In the genomic region with DNA sequence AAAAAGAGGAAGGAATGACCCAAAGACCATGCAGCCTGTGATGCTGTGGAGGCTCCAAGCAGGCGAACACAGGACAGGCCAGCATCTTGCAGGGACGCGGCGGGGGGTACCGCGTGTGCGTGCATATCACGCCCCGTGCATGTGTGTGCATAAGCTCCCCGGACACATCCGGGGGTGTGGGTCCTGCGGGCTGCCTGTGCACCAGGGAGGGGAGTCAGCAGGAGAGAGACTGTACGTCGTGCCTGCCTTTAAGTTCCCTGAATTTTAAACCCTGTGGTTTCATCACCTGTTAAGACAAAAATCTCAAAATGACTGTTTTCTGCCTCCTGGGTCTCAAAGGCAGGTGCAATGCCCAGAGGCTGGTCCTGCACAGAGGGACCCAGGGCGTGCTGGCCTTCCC, we compare ENCODE assay signal across 25 cellular contexts. TPM values are rescaled to one million over a fixed set of nuclear protein-coding genes. Genes with fewer than 3 reads are reported as not detected.
A peak's percentile ranks its signal among the peaks of the same experiment; 100 is the strongest.
DNase-seq lines count a peak whose midpoint lies in the region; ATAC-seq, FAIRE-seq and TF ChIP-seq lines count a peak whose summit lies in the region.
"Had no signal": no experiment of that assay in that cellular context is flagged by ENCODE, and none has a peak within 500 bp of the region (broad histone marks: within the 10 kb centered on the region; RNA-seq: fewer than 3 reads in every experiment).

No MANE protein-coding gene starts in this region.

- ATAC-seq in GM12878 = peak; percentile 34; the same call in 2 of the 3 replicates
- peak; percentile 8 for ATAC-seq in stimulated activated effector memory CD8-positive, alpha-beta T cell treated with anti-CD3 and anti-CD28 coated beads, Interleukin-12 subunit alpha, Interleukin-12 subunit beta, amount 100 ng/mL, for 72 hours
- ATAC-seq in GM21723 (IDR thresholded peaks at IDR 0.05; ENCODE audit: unreplicated experiment) = no peak
- ATAC-seq: HCT116, Panc1, SK-N-SH treated with all-trans-retinoic acid at 6 μM for 48 hours had no signal

- FAIRE-seq in GM12878 (lab: Jason Lieb, UNC) = no peak
- FAIRE-seq: A204.1, GM12891, HTR-8/SVneo had no signal

- no peak overlapping the region for H2AFZ ChIP-seq in GM12878 (ENCODE audit: control insufficient read depth, low read depth, low read length)
- H2AFZ ChIP-seq in H9 (ENCODE audit: low read length) = no peak overlapping the region

- WGBS in GM12878 (ENCODE audit: insufficient coverage, insufficient replicate concordance, low lambda C conversion rate, missing lambda C conversion rate) = 71% methylated on average over 14 of the region's 15 CpGs
- WGBS in H9 (ENCODE audit: extremely low coverage, insufficient read length, low lambda C conversion rate) = no CpG with 5 or more reads among the region's 15 CpGs

- H4K20me1 ChIP-seq in GM12878 (ENCODE audit: control insufficient read depth, insufficient read depth) = no peaks in the 10 kb centered on the region
- H4K20me1 ChIP-seq in H9 (ENCODE audit: control insufficient read depth, insufficient read depth, insufficient read length) = no peaks in the 10 kb centered on the region

- no peak overlapping the region for H2BK15ac ChIP-seq in H9 (ENCODE audit: low read depth, low read length)

- no peak overlapping the region for H2BK12ac ChIP-seq in H9 (ENCODE audit: insufficient read length, low read depth, low read length)

- peaks cover 75% of the 10 kb centered on the region for H3K36me3 Mint-ChIP-seq in activated T-cell treated with anti-CD3 and anti-CD28 coated beads, Interleukin-2, amount 50 U/mL, for 24 hours (ENCODE audit: low read depth)
- H3K36me3 Mint-ChIP-seq in IgD-negative memory B cell (no peaks in the 10 kb centered on the region), H9 (ENCODE audit: insufficient read depth in 1 of 3, low read depth in 3 of 3) (peaks cover 9 to 78% (median 58%) of the 10 kb centered on the region in 3 experiments; a peak in 6 of 7 replicates)
- H3K36me3 Mint-ChIP-seq in stimulated activated effector memory CD8-positive, alpha-beta T cell treated with anti-CD3 and anti-CD28 coated beads, Interleukin-12 subunit alpha, Interleukin-12 subunit beta, amount 100 ng/mL, for 72 hours = peaks cover 48% of the 10 kb centered on the region

- no TSS peak for BruUV-seq in GM12878 (replicated peaks; lab: Mats Ljungman, UMichigan)

- H3K9ac ChIP-seq in GM12878 (ENCODE audit: control insufficient read depth, insufficient read depth, low read length) (no peak overlapping the region), H9 (ENCODE audit: extremely low read depth, insufficient read length, low read length) (no peak overlapping the region)

- H3K27ac ChIP-seq in GM12878 (ENCODE audit: control insufficient read depth, insufficient read depth) (no peak overlapping the region), H9 (ENCODE audit: insufficient read length, low read depth, low read length) (no peak overlapping the region)
- H3K27ac ChIP-seq: C4-2B had no signal

- TF ChIP-seq POLR2A in GM12878 (IDR thresholded peaks at IDR 0.05; ENCODE audit: low read depth, low read length) = peak; percentile 46; the same call in 1 of the 2 replicates

- H3K23me2 ChIP-seq in H9 (ENCODE audit: insufficient read length, low read depth, low read length, poor library complexity, severe bottlenecking) = no peaks in the 10 kb centered on the region

- no peak for TF ChIP-seq RAD21 in GM12878 (IDR thresholded peaks at IDR 0.05; ENCODE audit: insufficient read depth, low read depth, low read length)

- H3K9me3 ChIP-seq in GM12878 (replicated peaks; ENCODE audit: control insufficient read depth, insufficient read depth, low read length) = no peaks in the 10 kb centered on the region
- no peaks in the 10 kb centered on the region for H3K9me3 ChIP-seq in H9 (ENCODE audit: control insufficient read depth, low read depth, low read length)

- no peaks in the 10 kb centered on the region for H3K79me1 ChIP-seq in H9 (ENCODE audit: insufficient read depth, low read depth, low read length, poor library complexity, severe bottlenecking)

- RAD21 ChIA-PET in GM12878 (lab: Charles Lee; ENCODE audit: unreplicated experiment) = no interaction called here

- H3K56ac ChIP-seq in H9 (ENCODE audit: insufficient read length, low read depth, low read length) = no peak overlapping the region

- no peaks in the 10 kb centered on the region for H3K9me3 Mint-ChIP-seq in activated T-cell treated with anti-CD3 and anti-CD28 coated beads, Interleukin-2, amount 50 U/mL, for 24 hours
- no peaks in the 10 kb centered on the region for H3K9me3 Mint-ChIP-seq in IgD-negative memory B cell
- H3K9me3 Mint-ChIP-seq in stimulated activated effector memory CD8-positive, alpha-beta T cell treated with anti-CD3 and anti-CD28 coated beads, Interleukin-12 subunit alpha, Interleukin-12 subunit beta, amount 100 ng/mL, for 72 hours = no peaks in the 10 kb centered on the region
- H3K9me3 Mint-ChIP-seq in H9 = no peaks in the 10 kb centered on the region

- in situ Hi-C loops in GM12878 (cut with MboI) = no loop called here

- no peak overlapping the region for H3K4me2 ChIP-seq in GM12878 (ENCODE audit: control insufficient read depth, insufficient read depth)
- no peak overlapping the region for H3K4me2 ChIP-seq in H9 (ENCODE audit: insufficient read depth, insufficient read length, low read length)

- H2BK120ac ChIP-seq in H9 (ENCODE audit: low read depth, low read length, poor library complexity, severe bottlenecking) = no peak overlapping the region

- H3K14ac ChIP-seq in H9 (ENCODE audit: insufficient read depth, low read length) = no peak overlapping the region

- H3K4me1 ChIP-seq in GM12878 (ENCODE audit: control insufficient read depth, insufficient read depth, low read length) (peaks cover 23% of the 10 kb centered on the region), H9 (ENCODE audit: insufficient read depth, low read length) (no peaks in the 10 kb centered on the region; the same call in 1 of the 2 replicates)

- H4K91ac ChIP-seq in H9 (ENCODE audit: insufficient read length, low read depth, low read length) = no peak overlapping the region

- H2BK20ac ChIP-seq in H9 (ENCODE audit: low read depth, low read length, poor library complexity, severe bottlenecking) = no peak overlapping the region

- H3T11ph ChIP-seq in H9 (ENCODE audit: low read length) = no peak overlapping the region

- H3K4me3 Mint-ChIP-seq in activated T-cell treated with anti-CD3 and anti-CD28 coated beads, Interleukin-2, amount 50 U/mL, for 24 hours = no peak overlapping the region
- no peak overlapping the region for H3K4me3 Mint-ChIP-seq in IgD-negative memory B cell
- no peak overlapping the region for H3K4me3 Mint-ChIP-seq in stimulated activated effector memory CD8-positive, alpha-beta T cell treated with anti-CD3 and anti-CD28 coated beads, Interleukin-12 subunit alpha, Interleukin-12 subunit beta, amount 100 ng/mL, for 72 hours
- H3K4me3 Mint-ChIP-seq in H9 = no peak overlapping the region

- DNase-seq in activated T-cell treated with anti-CD3 and anti-CD28 coated beads, Interleukin-2, amount 50 U/mL, for 24 hours = no peak
- DNase-seq in activated T-cell treated with anti-CD3 and anti-CD28 coated beads, Interleukin-2, amount 50 U/mL, for 1 hour = no peak
- DNase-seq in GM12878 (ENCODE audit: low read depth, low spot score) (no peak), H9 (no peak)
- no peak for DNase-seq in stimulated activated effector memory CD8-positive, alpha-beta T cell treated with anti-CD3 and anti-CD28 coated beads, Interleukin-12 subunit alpha, Interleukin-12 subunit beta, amount 100 ng/mL, for 72 hours (ENCODE audit: low spot score in 2 of 2)
- DNase-seq: DMS79; GOT3; IMR-90; Karpas-422; NCI-H1694; NCI-H2081; NCI-H2171; NCI-H345; NCI-H524; NCI-H774; NK-92 treated with Interleukin-12 subunit alpha and Interleukin-12 subunit beta, amount 100 ng/mL, for 24 hours had no signal

- CTCF ChIA-PET in GM12878 (lab: Yijun Ruan, JAX) = no interaction called here

- H3K27me3 ChIP-seq in GM12878 (replicated peaks in 1 of 2; ENCODE audit: control insufficient read depth in 2 of 2, insufficient read depth in 2 of 2, low read length in 1 of 2) (no peaks in the 10 kb centered on the region), H9 (ENCODE audit: insufficient read depth, low read length) (no peaks in the 10 kb centered on the region)

- peak overlapping the region; percentile 26 for H3K27ac Mint-ChIP-seq in activated T-cell treated with anti-CD3 and anti-CD28 coated beads, Interleukin-2, amount 50 U/mL, for 24 hours
- H3K27ac Mint-ChIP-seq in IgD-negative memory B cell (peak overlapping the region in 2 of 3 donors; percentile 59 to 92), H9 (no peak overlapping the region)
- H3K27ac Mint-ChIP-seq in stimulated activated effector memory CD8-positive, alpha-beta T cell treated with anti-CD3 and anti-CD28 coated beads, Interleukin-12 subunit alpha, Interleukin-12 subunit beta, amount 100 ng/mL, for 72 hours = no peak overlapping the region

- SMC1A ChIA-PET in GM12878 (lab: Charles Lee; ENCODE audit: uncharacterized antibody, unreplicated experiment) = no interaction called here

- H3K36me3 ChIP-seq in GM12878 (ENCODE audit: control insufficient read depth in 2 of 2, insufficient read depth in 2 of 2, low read length in 1 of 2) = peaks cover 5 to 11% of the 10 kb centered on the region in 2 experiments; a peak in 3 of 4 replicates

- intact Hi-C loops in GM12878 (cut with micrococcal nuclease; ENCODE audit: unreplicated experiment) = no loop called here

- H3K23ac ChIP-seq in H9 (ENCODE audit: insufficient read length, low read depth, low read length) = no peak overlapping the region

- POLR2A ChIA-PET in GM12878 (lab: Charles Lee) = no interaction called here

- no peak overlapping the region for H3K18ac ChIP-seq in H9 (ENCODE audit: insufficient read length, low read depth, low read length)

- no peak for TF ChIP-seq EP300 in GM12878 (IDR thresholded peaks at IDR 0.05; ENCODE audit: borderline replicate concordance in 1 of 2, control insufficient read depth in 1 of 2, low read depth in 2 of 2, low read length in 2 of 2)

- H2BK5ac ChIP-seq in H9 (ENCODE audit: insufficient read length, low read length) = no peak overlapping the region

- H3K4ac ChIP-seq in H9 (ENCODE audit: low read depth, low read length) = no peak overlapping the region

- TF ChIP-seq CTCF in GM12878 (IDR thresholded peaks at IDR 0.05 in 2 of 3, conservative IDR thresholded peaks at IDR 0.05 in 1 of 3; ENCODE audit: control insufficient read depth in 2 of 3, extremely low read depth in 1 of 3, insufficient read depth in 1 of 3, low read depth in 3 of 3, low read length in 3 of 3) = no peak
- no peak for TF ChIP-seq CTCF in H9 (conservative IDR thresholded peaks at IDR 0.05)

- H4K5ac ChIP-seq in H9 (ENCODE audit: insufficient read length, low read depth, low read length) = no peak overlapping the region

- no peak overlapping the region for H4K8ac ChIP-seq in H9 (replicated peaks; ENCODE audit: insufficient read length, low read depth, low read length)

- no peaks in the 10 kb centered on the region for H3K79me2 ChIP-seq in GM12878 (ENCODE audit: control insufficient read depth, insufficient read depth, low read length)
- H3K79me2 ChIP-seq in H9 (ENCODE audit: insufficient read depth, low read length) = no peaks in the 10 kb centered on the region

- H3K4me3 ChIP-seq in GM12878 = no peak overlapping the region

- no peak overlapping the region for H2AK5ac ChIP-seq in H9 (ENCODE audit: insufficient read length, low read length)

- peaks cover 19% of the 10 kb centered on the region for H3K4me1 Mint-ChIP-seq in activated T-cell treated with anti-CD3 and anti-CD28 coated beads, Interleukin-2, amount 50 U/mL, for 24 hours (ENCODE audit: low read depth)
- peaks cover 0 to 12% (median 0%) of the 10 kb centered on the region in 3 donors for H3K4me1 Mint-ChIP-seq in IgD-negative memory B cell
- peaks cover 7% of the 10 kb centered on the region for H3K4me1 Mint-ChIP-seq in stimulated activated effector memory CD8-positive, alpha-beta T cell treated with anti-CD3 and anti-CD28 coated beads, Interleukin-12 subunit alpha, Interleukin-12 subunit beta, amount 100 ng/mL, for 72 hours
- no peaks in the 10 kb centered on the region for H3K4me1 Mint-ChIP-seq in H9

- H3K27me3 Mint-ChIP-seq in activated T-cell treated with anti-CD3 and anti-CD28 coated beads, Interleukin-2, amount 50 U/mL, for 24 hours = no peaks in the 10 kb centered on the region
- H3K27me3 Mint-ChIP-seq in IgD-negative memory B cell (no peaks in the 10 kb centered on the region), H9 (ENCODE audit: low read depth) (no peaks in the 10 kb centered on the region)

RNA-seq across cellular contexts. Expression of gene ADAT3, which starts 16.6 kb away (rescaled TPM):
- 7.4 TPM for polyA plus RNA-seq in IgD-negative memory B cell
- total RNA-seq in GM12878 (2013; cell fraction: nucleolus; rRNA removed) = 26.1 and 30.8 TPM in 2 replicates
- 3.8 and 5.6 TPM in 2 replicates for total RNA-seq in GM12878 (2014; rRNA removed)
- total RNA-seq in GM12878 (2014; rRNA removed; fragmentation: Illumina TruSeq; extraction: Trizol) = 0.27 TPM in 1 of 2 replicates, not detected in the other
- total RNA-seq in GM12878 (2021) = 11.6 and 11.8 TPM in 2 replicates
- polyA plus RNA-seq in GM12878 (2011; ENCODE audit: low read depth) = 0.54 TPM
- polyA plus RNA-seq in GM12878 (2011; rRNA removed) = 0.13 and 0.46 TPM in 2 replicates
- 1.1 and 2.1 TPM in 2 replicates for polyA plus RNA-seq in GM12878 (2011; cell fraction: cytosol; rRNA removed)
- 5.4 and 12.3 TPM in 2 replicates for polyA plus RNA-seq in GM12878 (2011; cell fraction: nucleus; rRNA removed)
- polyA plus RNA-seq in GM12878 (2012) = 3.0 and 3.7 TPM in 2 replicates
- not detected in 2 replicates for polyA plus RNA-seq in GM12878 (2014; fragmentation: Illumina TruSeq; extraction: Trizol)
- polyA plus RNA-seq in GM12878 (2014; fragmentation: Nextera tagmentation; extraction: Ambion mirVana) = not detected
- polyA plus RNA-seq in GM12878 (2014; rRNA removed) = 11.0 and 13.2 TPM in 2 replicates
- 1 to 10 TPM; 7.7 to 8.9 TPM for polyA plus RNA-seq in GM12878 (2016; fragmentation: Nextera tagmentation; extraction: Ambion mirVana)
- 0.62 TPM in 1 of 2 replicates, not detected in the other for polyA minus RNA-seq in GM12878 (2011; rRNA and poly(A)+ RNA removed)
- polyA minus RNA-seq in GM12878 (2011; cell fraction: cytosol; rRNA and poly(A)+ RNA removed) = 1.1 and 1.5 TPM in 2 replicates
- 1.9 and 4.9 TPM in 2 replicates for polyA minus RNA-seq in GM12878 (2011; cell fraction: nucleus; rRNA and poly(A)+ RNA removed)
- 12.2 and 12.9 TPM in 2 replicates for total RNA-seq in H9 (2021)

RNA-seq across cellular contexts. Expression of gene SCAMP4, which starts 16.6 kb away (rescaled TPM):
- polyA plus RNA-seq in IgD-negative memory B cell = 43.1 TPM
- total RNA-seq in GM12878 (2013; cell fraction: nucleolus; rRNA removed) = 42.9 and 44.9 TPM in 2 replicates
- total RNA-seq in GM12878 (2014; rRNA removed) = 16.9 and 19.3 TPM in 2 replicates
- 6.5 and 7.0 TPM in 2 replicates for total RNA-seq in GM12878 (2014; rRNA removed; fragmentation: Illumina TruSeq; extraction: Trizol)
- 34.7 and 38.7 TPM in 2 replicates for total RNA-seq in GM12878 (2021)
- 8.1 TPM for polyA plus RNA-seq in GM12878 (2011; ENCODE audit: low read depth)
- polyA plus RNA-seq in GM12878 (2011; rRNA removed) = 2.7 and 5.6 TPM in 2 replicates
- polyA plus RNA-seq in GM12878 (2011; cell fraction: cytosol; rRNA removed) = 6.9 and 10.0 TPM in 2 replicates
- polyA plus RNA-seq in GM12878 (2011; cell fraction: nucleus; rRNA removed) = 28.6 and 39.7 TPM in 2 replicates
- 21.9 and 26.7 TPM in 2 replicates for polyA plus RNA-seq in GM12878 (2012)
- 5.1 and 8.7 TPM in 2 replicates for polyA plus RNA-seq in GM12878 (2014; fragmentation: Illumina TruSeq; extraction: Trizol)
- 1 to 10 TPM in 1 of 2 experiments, under 1 TPM in 1; 0.63 to 2.3 TPM for polyA plus RNA-seq in GM12878 (2014; fragmentation: Nextera tagmentation; extraction: Ambion mirVana)
- polyA plus RNA-seq in GM12878 (2014; rRNA removed) = 24.4 and 33.2 TPM in 2 replicates
- polyA plus RNA-seq in GM12878 (2016; fragmentation: Nextera tagmentation; extraction: Ambion mirVana) = 10 to 100 TPM; 33.8 to 34.4 TPM
- polyA minus RNA-seq in GM12878 (2011; rRNA and poly(A)+ RNA removed) = 3.1 and 15.0 TPM in 2 replicates
- 7.0 and 10.7 TPM in 2 replicates for polyA minus RNA-seq in GM12878 (2011; cell fraction: cytosol; rRNA and poly(A)+ RNA removed)
- 9.1 and 17.2 TPM in 2 replicates for polyA minus RNA-seq in GM12878 (2011; cell fraction: nucleus; rRNA and poly(A)+ RNA removed)
- 65.0 and 69.0 TPM in 2 replicates for total RNA-seq in H9 (2021)

RNA-seq across cellular contexts. Expression of gene CSNK1G2, which starts 19.1 kb away (rescaled TPM):
- polyA plus RNA-seq in IgD-negative memory B cell = 28.8 TPM
- total RNA-seq in GM12878 (2013; cell fraction: nucleolus; rRNA removed) = 158 and 167 TPM in 2 replicates
- 78.9 and 79.6 TPM in 2 replicates for total RNA-seq in GM12878 (2014; rRNA removed)
- 24.6 and 32.5 TPM in 2 replicates for total RNA-seq in GM12878 (2014; rRNA removed; fragmentation: Illumina TruSeq; extraction: Trizol)
- total RNA-seq in GM12878 (2021) = 67.3 and 71.3 TPM in 2 replicates
- polyA plus RNA-seq in GM12878 (2011; ENCODE audit: low read depth) = 12.9 TPM
- polyA plus RNA-seq in GM12878 (2011; rRNA removed) = 25.2 and 54.1 TPM in 2 replicates
- 62.5 and 117 TPM in 2 replicates for polyA plus RNA-seq in GM12878 (2011; cell fraction: cytosol; rRNA removed)
- polyA plus RNA-seq in GM12878 (2011; cell fraction: nucleus; rRNA removed) = 467 and 499 TPM in 2 replicates
- 55.3 and 64.5 TPM in 2 replicates for polyA plus RNA-seq in GM12878 (2012)
- 3.1 and 17.5 TPM in 2 replicates for polyA plus RNA-seq in GM12878 (2014; fragmentation: Illumina TruSeq; extraction: Trizol)
- polyA plus RNA-seq in GM12878 (2014; fragmentation: Nextera tagmentation; extraction: Ambion mirVana) = under 1 TPM; 0.64 to 0.84 TPM
- 107 and 109 TPM in 2 replicates for polyA plus RNA-seq in GM12878 (2014; rRNA removed)
- polyA plus RNA-seq in GM12878 (2016; fragmentation: Nextera tagmentation; extraction: Ambion mirVana) = 1 to 10 TPM; 4.6 to 5.6 TPM
- polyA minus RNA-seq in GM12878 (2011; rRNA and poly(A)+ RNA removed) = 31.1 and 54.8 TPM in 2 replicates
- 25.0 and 31.3 TPM in 2 replicates for polyA minus RNA-seq in GM12878 (2011; cell fraction: cytosol; rRNA and poly(A)+ RNA removed)
- 30.7 and 54.0 TPM in 2 replicates for polyA minus RNA-seq in GM12878 (2011; cell fraction: nucleus; rRNA and poly(A)+ RNA removed)
- total RNA-seq in H9 (2021) = 96.6 and 100.0 TPM in 2 replicates

RNA-seq across cellular contexts. Expression of gene ABHD17A, which starts 36.5 kb away (rescaled TPM):
- 107 TPM for polyA plus RNA-seq in IgD-negative memory B cell
- 25.8 and 29.5 TPM in 2 replicates for total RNA-seq in GM12878 (2013; cell fraction: nucleolus; rRNA removed)
- total RNA-seq in GM12878 (2014; rRNA removed) = 109 and 126 TPM in 2 replicates
- 5.6 and 7.0 TPM in 2 replicates for total RNA-seq in GM12878 (2014; rRNA removed; fragmentation: Illumina TruSeq; extraction: Trizol)
- 72.6 and 77.6 TPM in 2 replicates for total RNA-seq in GM12878 (2021)
- 8.6 TPM for polyA plus RNA-seq in GM12878 (2011; ENCODE audit: low read depth)
- 7.7 and 25.3 TPM in 2 replicates for polyA plus RNA-seq in GM12878 (2011; rRNA removed)
- polyA plus RNA-seq in GM12878 (2011; cell fraction: cytosol; rRNA removed) = 45.6 and 92.1 TPM in 2 replicates
- polyA plus RNA-seq in GM12878 (2011; cell fraction: nucleus; rRNA removed) = 158 and 188 TPM in 2 replicates
- polyA plus RNA-seq in GM12878 (2012) = 36.2 and 44.0 TPM in 2 replicates
- 0.87 and 2.5 TPM in 2 replicates for polyA plus RNA-seq in GM12878 (2014; fragmentation: Illumina TruSeq; extraction: Trizol)
- under 1 TPM in 1 of 2 experiments, not detected in 1; 0.13 TPM for polyA plus RNA-seq in GM12878 (2014; fragmentation: Nextera tagmentation; extraction: Ambion mirVana)
- polyA plus RNA-seq in GM12878 (2014; rRNA removed) = 84.5 and 105 TPM in 2 replicates
- polyA plus RNA-seq in GM12878 (2016; fragmentation: Nextera tagmentation; extraction: Ambion mirVana) = 10 to 100 TPM; 28.8 to 45.7 TPM
- polyA minus RNA-seq in GM12878 (2011; rRNA and poly(A)+ RNA removed) = 22.4 and 32.0 TPM in 2 replicates
- polyA minus RNA-seq in GM12878 (2011; cell fraction: cytosol; rRNA and poly(A)+ RNA removed) = 21.4 and 26.9 TPM in 2 replicates
- polyA minus RNA-seq in GM12878 (2011; cell fraction: nucleus; rRNA and poly(A)+ RNA removed) = 13.5 and 18.1 TPM in 2 replicates
- 47.5 and 50.3 TPM in 2 replicates for total RNA-seq in H9 (2021)

RNA-seq across cellular contexts. Expression of gene KLF16, which starts 58.4 kb away (rescaled TPM):
- polyA plus RNA-seq in IgD-negative memory B cell (1.8 TPM), GM12878 (2011; rRNA removed) (0.89 and 1.6 TPM in 2 replicates), GM12878 (2014; fragmentation: Illumina TruSeq; extraction: Trizol) (0.57 and 2.6 TPM in 2 replicates), GM12878 (2014; fragmentation: Nextera tagmentation; extraction: Ambion mirVana) (under 1 TPM; 0.03 to 0.24 TPM), GM12878 (2014; rRNA removed) (13.4 and 13.7 TPM in 2 replicates), GM12878 (2016; fragmentation: Nextera tagmentation; extraction: Ambion mirVana) (1 to 10 TPM; 2.1 to 2.5 TPM)
- total RNA-seq in GM12878 (2013; cell fraction: nucleolus; rRNA removed) = 4.1 and 5.1 TPM in 2 replicates
- total RNA-seq in GM12878 (2014; rRNA removed) (5.4 and 6.2 TPM in 2 replicates), GM12878 (2014; rRNA removed; fragmentation: Illumina TruSeq; extraction: Trizol) (2.2 and 2.6 TPM in 2 replicates), GM12878 (2021) (37.6 and 41.2 TPM in 2 replicates), H9 (2021) (66.5 and 66.8 TPM in 2 replicates)
- 2.1 TPM for polyA plus RNA-seq in GM12878 (2011; ENCODE audit: low read depth)
- 4.1 and 7.5 TPM in 2 replicates for polyA plus RNA-seq in GM12878 (2011; cell fraction: cytosol; rRNA removed)
- 11.3 and 26.9 TPM in 2 replicates for polyA plus RNA-seq in GM12878 (2011; cell fraction: nucleus; rRNA removed)
- polyA plus RNA-seq in GM12878 (2012) = 9.1 and 13.8 TPM in 2 replicates
- polyA minus RNA-seq in GM12878 (2011; rRNA and poly(A)+ RNA removed) = 0.59 and 1.9 TPM in 2 replicates
- 4.9 and 7.4 TPM in 2 replicates for polyA minus RNA-seq in GM12878 (2011; cell fraction: cytosol; rRNA and poly(A)+ RNA removed)
- 1.5 and 6.3 TPM in 2 replicates for polyA minus RNA-seq in GM12878 (2011; cell fraction: nucleus; rRNA and poly(A)+ RNA removed)

Comparison
In these comparisons a context has a peak if more than half of its experiments do, and no peak if none do; other contexts are left out.
1. H3K27ac Mint-ChIP-seq: peak in activated T-cell treated with anti-CD3 and anti-CD28 coated beads, Interleukin-2, amount 50 U/mL, for 24 hours (single experiment) and IgD-negative memory B cell (2 of 3); none in stimulated activated effector memory CD8-positive, alpha-beta T cell treated with anti-CD3 and anti-CD28 coated beads, Interleukin-12 subunit alpha, Interleukin-12 subunit beta, amount 100 ng/mL, for 72 hours (single experiment) and H9 (0 of 3).